In genomic region chr1:32742132-32742947, GRCh38 we compare ENCODE assay signal across 9 cellular contexts. TPM values are rescaled to one million over a fixed set of nuclear protein-coding genes. Genes with fewer than 3 reads are reported as not detected.
DNase-seq lines count a peak whose midpoint lies in the region; ATAC-seq, FAIRE-seq and TF ChIP-seq lines count a peak whose summit lies in the region.
"Had no signal": no experiment of that assay in that cellular context is flagged by ENCODE, and none has a peak within 500 bp of the region (broad histone marks: within the 10 kb centered on the region; RNA-seq: fewer than 3 reads in every experiment).

No MANE protein-coding gene starts in this region.

- H3K4me3 Mint-ChIP-seq in WTC11: peak overlapping the region; percentile 74

- 0 out of 2 replicates have a peak, but pooled peaks cover 3% of the 10 kb centered on the region for H3K36me3 Mint-ChIP-seq in WTC11

- peak overlapping the region; percentile 63; the same call in 1 of the 2 replicates for H3K27ac Mint-ChIP-seq in WTC11

- CTCF ChIA-PET in WTC11 (lab: Charles Lee): interaction anchor here (0.6 to 2.3 kb wide), 14 partner anchors 9 to 410 kb away, joined by 3 to 40 read pairs (median 4); no protein-coding TSS in a partner anchor

- no peak for DNase-seq in HFF-Myc (ENCODE audit: extremely low read depth, low read depth)
- peak; percentile 51 for DNase-seq in WTC11 (ENCODE audit: low spot score)
- peak; percentile 34 for DNase-seq in left ventricle myocardium superior
- peak; percentile 64 for DNase-seq in sciatic nerve (ENCODE audit: low spot score)
- DNase-seq in NCI-H128 (lab: John Stamatoyannopoulos, UW; ENCODE audit: unreplicated experiment): no peak
- DNase-seq in GM19239 (ENCODE audit: insufficient read length, low spot score): no peak
- no peak for DNase-seq in GM19240 (ENCODE audit: insufficient read length, low spot score)

- no peak for TF ChIP-seq CTCF in HFF-Myc (IDR thresholded peaks at IDR 0.05; ENCODE audit: low read depth, low read length, missing control alignments)
- no peak for TF ChIP-seq CTCF in WTC11 (IDR thresholded peaks at IDR 0.05)

- peak; percentile 51 for ATAC-seq in WTC11
- peak; percentile 7 for ATAC-seq in left ventricle myocardium superior
- peak; percentile 50 for ATAC-seq in sciatic nerve
- no peak for ATAC-seq in HG03354 (IDR thresholded peaks at IDR 0.05; ENCODE audit: poor library complexity, severe bottlenecking, unreplicated experiment)

- FAIRE-seq in GM19239 (lab: Jason Lieb, UNC): no peak

- POLR2A ChIA-PET in WTC11 (lab: Charles Lee): interaction anchor here (0.7 to 2.0 kb wide), 5 partner anchors 9 to 91 kb away, joined by 3 to 10 read pairs (median 4); partner anchors contain the start of gene RBBP4

- H3K4me1 Mint-ChIP-seq in WTC11: peaks cover 34% of the 10 kb centered on the region

- intact Hi-C loops in left ventricle myocardium superior (cut with micrococcal nuclease): no loop called here
- intact Hi-C loops in sciatic nerve (cut with DNase I): no loop called here

- peak overlapping the region; percentile 44 for H3K4me3 ChIP-seq in HFF-Myc (replicated peaks; ENCODE audit: low read depth, low read length)

- no peaks in the 10 kb centered on the region for H3K9me3 Mint-ChIP-seq in WTC11

- peaks cover 15% of the 10 kb centered on the region for H3K27me3 Mint-ChIP-seq in WTC11 (ENCODE audit: low read depth)

TF ChIP-seq in WTC11, 78 proteins besides CTCF, POLR2A, EP300 and RAD21 (continues in another document):
- TF ChIP-seq CREM (CRISPR knock-in tag; IDR thresholded peaks at IDR 0.05) (no peak), KAT7 (CRISPR knock-in tag; IDR thresholded peaks at IDR 0.05; ENCODE audit: borderline replicate concordance) (0 out of 2 replicates have a peak, but pooled peaks have one; percentile 44), IRF1 (CRISPR knock-in tag; IDR thresholded peaks at IDR 0.05) (no peak), ZNF121 (CRISPR knock-in tag; IDR thresholded peaks at IDR 0.05) (no peak), CREB1 (CRISPR knock-in tag; IDR thresholded peaks at IDR 0.05) (no peak), MAX (CRISPR knock-in tag; IDR thresholded peaks at IDR 0.05) (no peak), SOX15 (CRISPR knock-in tag; IDR thresholded peaks at IDR 0.05) (no peak), ZNF317 (CRISPR knock-in tag; IDR thresholded peaks at IDR 0.05; ENCODE audit: borderline replicate concordance, low read depth) (no peak), ZNF138 (CRISPR knock-in tag; conservative IDR thresholded peaks at IDR 0.05) (0 out of 2 replicates have a peak, but pooled peaks have one; percentile 38), NR1H2 (CRISPR knock-in tag; IDR thresholded peaks at IDR 0.05) (no peak), FOXK1 (CRISPR knock-in tag; IDR thresholded peaks at IDR 0.05) (0 out of 2 replicates have a peak, but pooled peaks have one; percentile 34), FOXP4 (CRISPR knock-in tag; IDR thresholded peaks at IDR 0.05) (no peak), JUN (CRISPR knock-in tag; IDR thresholded peaks at IDR 0.05) (no peak), ERG (CRISPR knock-in tag; IDR thresholded peaks at IDR 0.05) (no peak), STAT6 (CRISPR knock-in tag; conservative IDR thresholded peaks at IDR 0.05; ENCODE audit: low read depth) (no peak), HMGA2 (CRISPR knock-in tag; IDR thresholded peaks at IDR 0.05) (no peak), HMGXB4 (CRISPR knock-in tag; IDR thresholded peaks at IDR 0.05) (peak; percentile 52; the same call in 1 of the 2 replicates), E2F1 (CRISPR knock-in tag; IDR thresholded peaks at IDR 0.05) (no peak), PREB (CRISPR knock-in tag; IDR thresholded peaks at IDR 0.05; ENCODE audit: borderline replicate concordance) (no peak), NFATC4 (CRISPR knock-in tag; IDR thresholded peaks at IDR 0.05) (no peak)

RNA-seq across cellular contexts. Expression of gene SYNC, which starts 39.8 kb away (rescaled TPM):
- 0.09 to 0.21 TPM (median 0.11 TPM) in 3 replicates for total RNA-seq in WTC11 (2021)
- 12.2 TPM for total RNA-seq in left ventricle myocardium superior
- total RNA-seq in sciatic nerve: 9.1 TPM
- total RNA-seq: T-helper 1 cell treated with Interleukin-12 subunit alpha and Interleukin-12 subunit beta and Interleukin-4 antibody, amounts not matched to agents 30 ng/mL and 1 ng/mL, for 36 hours had no signal

Comparison
In these comparisons a context has a peak if more than half of its experiments do, and no peak if none do; other contexts are left out.
1. DNase-seq: peak in WTC11 (single experiment), left ventricle myocardium superior (single experiment) and sciatic nerve (single experiment); none in HFF-Myc (single experiment), NCI-H128 (single experiment), GM19239 (single experiment) and GM19240 (single experiment).